ENCODE assay signal across 8 cellular contexts in genomic region chr1:244273845-244274619, GRCh38.
A peak's percentile ranks its signal among the peaks of the same experiment; 100 is the strongest.
DNase-seq lines count a peak whose midpoint lies in the region; ATAC-seq and TF ChIP-seq lines count a peak whose summit lies in the region.

No MANE protein-coding gene starts in this region.

- peak overlapping the region; percentile 58 for H3K4me3 Mint-ChIP-seq in chondrocyte (ENCODE audit: unreplicated experiment)

- no peaks in the 10 kb centered on the region for H3K27me3 Mint-ChIP-seq in chondrocyte (ENCODE audit: low read depth)

- TF ChIP-seq CTCF in chondrocyte (IDR thresholded peaks at IDR 0.05), result no peak

- ATAC-seq in GM21528 (IDR thresholded peaks at IDR 0.05; ENCODE audit: low FRiP score, unreplicated experiment), result no peak

- in situ Hi-C loops in KBM-7 (cut with MboI; ENCODE audit: low pct_unique_long_range_greater_than_20kb, low sequenced_read_pairs), result loop anchor here (25.0 kb wide), 1 partner anchor 262 kb away; no protein-coding TSS in a partner anchor

- H3K9me3 Mint-ChIP-seq in chondrocyte (ENCODE audit: low read depth), result peaks cover 15% of the 10 kb centered on the region

- peaks cover 4% of the 10 kb centered on the region for H3K36me3 Mint-ChIP-seq in chondrocyte (ENCODE audit: low read depth)

- DNase-seq in EH (ENCODE audit: low read depth) (peak; percentile 99), NCI-H460 (ENCODE audit: extremely low read depth, low read depth) (peak; percentile 85), chondrocyte (ENCODE audit: low spot score) (peak; percentile 29), mesenteric fat pad (ENCODE audit: low spot score) (peak; percentile 84), NCI-H345 treated with DMSO at 0.1 percent for 48 hours (lab: John Stamatoyannopoulos, UW; ENCODE audit: unreplicated experiment) (no peak), SK-N-DZ (ENCODE audit: low spot score) (no peak), KBM-7 (no peak)

- H3K27ac Mint-ChIP-seq in chondrocyte (ENCODE audit: unreplicated experiment), result peak overlapping the region; percentile 79

- H3K4me1 Mint-ChIP-seq in chondrocyte (ENCODE audit: low read depth), result peaks cover 29% of the 10 kb centered on the region

Comparison
In these comparisons a context has a peak if more than half of its experiments do, and no peak if none do; other contexts are left out.
1. DNase-seq: peak in EH (single experiment), NCI-H460 (single experiment), chondrocyte (single experiment) and mesenteric fat pad (single experiment); none in NCI-H345 treated with DMSO at 0.1 percent for 48 hours (single experiment), SK-N-DZ (single experiment) and KBM-7 (single experiment).